In genomic region chr1:229557913-229558414, GRCh38 we compare ENCODE assay signal across 8 cellular contexts. TPM values are rescaled to one million over a fixed set of nuclear protein-coding genes. Genes with fewer than 3 reads are reported as not detected.
DNase-seq lines count a peak whose midpoint lies in the region; ATAC-seq and TF ChIP-seq lines count a peak whose summit lies in the region.

No MANE protein-coding gene starts in this region.

- H3K9me3 ChIP-seq in ES-I3 (ENCODE audit: control insufficient read depth, insufficient read depth, low read length) (no peaks in the 10 kb centered on the region), HUES48 (ENCODE audit: control insufficient read depth, insufficient read depth, low read length) (no peaks in the 10 kb centered on the region), left lung (no peaks in the 10 kb centered on the region)

- H3K27me3 ChIP-seq in HUES48 (ENCODE audit: control insufficient read depth, insufficient read depth, low read length) = no peaks in the 10 kb centered on the region
- H3K27me3 ChIP-seq in left lung = no peaks in the 10 kb centered on the region

- intact Hi-C loops in left lung (cut with DNase I) = loop anchor here in 1 of 2 donors (5.0 kb wide), 1 partner anchor 64 kb away; no protein-coding TSS in a partner anchor

- peak; percentile 31 for ATAC-seq in GM21447 (IDR thresholded peaks at IDR 0.05; ENCODE audit: unreplicated experiment)
- peak; percentile 33 for ATAC-seq in left lung

- H3K27ac ChIP-seq in HUES48 (ENCODE audit: low read depth, low read length) = peak overlapping the region; percentile 75
- peak overlapping the region; percentile 60 for H3K27ac ChIP-seq in cingulate gyrus (ENCODE audit: low read depth, low read length)
- H3K27ac ChIP-seq in left lung = peak overlapping the region; percentile 83 to 85

- peak overlapping the region; percentile 91 for H3K4me3 ChIP-seq in HUES48 (ENCODE audit: low read depth, low read length)
- H3K4me3 ChIP-seq in left lung = peak overlapping the region; percentile 65 to 76

- H3K4me1 ChIP-seq in ES-I3 (ENCODE audit: insufficient read depth, low read length) (peaks cover 11% of the 10 kb centered on the region), HUES48 (ENCODE audit: control insufficient read depth, insufficient read depth, low read length) (peaks cover 17% of the 10 kb centered on the region), left lung (peaks cover 7 to 51% of the 10 kb centered on the region in 2 donors)

- no peak for TF ChIP-seq CTCF in left lung (IDR thresholded peaks at IDR 0.05)

- H3K9ac ChIP-seq in ES-I3 (ENCODE audit: low read depth, low read length) (peak overlapping the region; percentile 63), HUES48 (ENCODE audit: low read depth, low read length) (peak overlapping the region; percentile 53; the same call in 1 of the 2 replicates)

- no peaks in the 10 kb centered on the region for H3K36me3 ChIP-seq in ES-I3 (ENCODE audit: insufficient read depth, low read length)
- no peaks in the 10 kb centered on the region for H3K36me3 ChIP-seq in HUES48 (ENCODE audit: control insufficient read depth, insufficient read depth, low read length)
- no peaks in the 10 kb centered on the region for H3K36me3 ChIP-seq in left lung

- peak; percentile 6 for DNase-seq in activated CD4-positive, CD25-positive, alpha-beta regulatory T cell treated with anti-CD3 and anti-CD28 coated beads, Interleukin-2, amount 50 U/mL, for 16 hours (ENCODE audit: low read depth, low spot score)
- peak; percentile 51 to 91 for DNase-seq in left lung
- peak; percentile 24 for DNase-seq in stimulated activated CD4-positive, alpha-beta T cell treated with anti-CD3 and anti-CD28 coated beads, Interleukin-4, amount 100 ng/mL, for 24 hours
- DNase-seq in GF-D8 (lab: John Stamatoyannopoulos, UW) = no peak

RNA-seq across cellular contexts. Expression of gene ABCB10, which starts 0.5 kb away (rescaled TPM):
- 10 to 100 TPM; 16.4 to 25.6 TPM for total RNA-seq in left lung

RNA-seq across cellular contexts. Expression of gene NUP133, which starts 49.8 kb away (rescaled TPM):
- 10 to 100 TPM; 30.2 to 30.9 TPM for total RNA-seq in left lung
